18 cellular contexts compared by ENCODE assay signal in genomic region chr7:52119537-52119936, GRCh38.
A peak's percentile ranks its signal among the peaks of the same experiment; 100 is the strongest.
DNase-seq lines count a peak whose midpoint lies in the region; ATAC-seq, FAIRE-seq and TF ChIP-seq lines count a peak whose summit lies in the region.
"Had no signal": no experiment of that assay in that cellular context is flagged by ENCODE, and none has a peak within 500 bp of the region (broad histone marks: within the 10 kb centered on the region; RNA-seq: fewer than 3 reads in every experiment).

No MANE protein-coding gene starts in this region.

- H3K18ac ChIP-seq in mesendoderm (ENCODE audit: low read length): peak overlapping the region; percentile 55

- no peak overlapping the region for H3K9ac ChIP-seq in NT2/D1 (ENCODE audit: insufficient read length, low read depth)
- H3K9ac ChIP-seq in endothelial cell of umbilical vein (replicated peaks; ENCODE audit: extremely low read depth, insufficient read depth, low read length): no peak overlapping the region
- H3K9ac ChIP-seq in mesendoderm (ENCODE audit: low read length): no peak overlapping the region

- no peaks in the 10 kb centered on the region for H3K79me1 ChIP-seq in mesendoderm (ENCODE audit: low read length)

- dilution Hi-C loops in endothelial cell of umbilical vein (cut with MboI; ENCODE audit: extremely low pct_ligation_motif_present, low sequenced_read_pairs): no loop called here

- H2BK120ac ChIP-seq in mesendoderm (ENCODE audit: low read depth, low read length): no peak overlapping the region

- no peak overlapping the region for H2AK5ac ChIP-seq in mesendoderm (ENCODE audit: low read length)

- no peak overlapping the region for H4K5ac ChIP-seq in mesendoderm (ENCODE audit: low read length)

- no CpG with 5 or more reads among the region's 2 CpGs for WGBS in mesendoderm (ENCODE audit: extremely low coverage, insufficient coverage, low lambda C conversion rate)
- WGBS in upper lobe of left lung, 2 donors: 26 to 38% methylated on average over 2 of the region's 2 CpGs

- H3K27me3 ChIP-seq in NT2/D1 (ENCODE audit: insufficient read depth, insufficient read length) (no peaks in the 10 kb centered on the region), endothelial cell of umbilical vein (ENCODE audit: control insufficient read depth in 2 of 2, insufficient read depth in 2 of 2, low read length in 2 of 2) (no peaks in the 10 kb centered on the region), mesendoderm (ENCODE audit: insufficient read depth, low read length, poor library complexity) (no peaks in the 10 kb centered on the region), upper lobe of left lung (no peaks in the 10 kb centered on the region)
- H3K27me3 ChIP-seq: BE2C had no signal

- peak; percentile 43 for FAIRE-seq in endothelial cell of umbilical vein (lab: Jason Lieb, UNC)

- DNase-seq in ELF-1 (ENCODE audit: low read depth, low spot score) (peak; percentile 48), NT2/D1 (ENCODE audit: low read depth, low spot score) (peak; percentile 74), endothelial cell of umbilical vein (ENCODE audit: low read depth, low spot score) (peak; percentile 12), mesendoderm (peak; percentile 81), NCI-H2081 treated with DMSO at 0.1 percent for 48 hours (lab: John Stamatoyannopoulos, UW) (no peak), upper lobe of left lung (no peak)
- DNase-seq: 8988T; BE2C; Calu3; CD4-positive, alpha-beta T cell; IMR-90; NCI-H1417 treated with DMSO at 0.1 percent for 48 hours; NCI-H187 treated with DMSO at 0.1 percent for 48 hours; NCI-H226; NCI-H524 had no signal

- no peak overlapping the region for H2BK15ac ChIP-seq in mesendoderm (replicated peaks; ENCODE audit: low read depth)

- no peak overlapping the region for H2AFZ ChIP-seq in endothelial cell of umbilical vein (ENCODE audit: low read depth, low read length)

- H4K20me1 ChIP-seq in endothelial cell of umbilical vein (replicated peaks; ENCODE audit: control insufficient read depth, extremely low read depth, insufficient read depth, low read length): no peaks in the 10 kb centered on the region

- no peak overlapping the region for H4K8ac ChIP-seq in mesendoderm (ENCODE audit: low read depth, low read length)

- ATAC-seq in upper lobe of left lung (ENCODE audit: low FRiP score in 2 of 2) (no peak), HG02885 (IDR thresholded peaks at IDR 0.05; ENCODE audit: poor library complexity, unreplicated experiment) (no peak)
- no peak for ATAC-seq in activated CD4-positive, CD25-positive, alpha-beta regulatory T cell treated with anti-CD3 and anti-CD28 coated beads, Interleukin-2, amount 50 U/mL, for 24 hours
- ATAC-seq: HCT116 had no signal

- H3K36me3 ChIP-seq in NT2/D1 (ENCODE audit: insufficient read depth, insufficient read length, low read length) (no peaks in the 10 kb centered on the region), endothelial cell of umbilical vein (ENCODE audit: control insufficient read depth in 2 of 2, extremely low read depth in 1 of 2, insufficient read depth in 2 of 2, low read length in 2 of 2) (no peaks in the 10 kb centered on the region), mesendoderm (ENCODE audit: control insufficient read depth, insufficient read depth, low read length) (no peaks in the 10 kb centered on the region), upper lobe of left lung (no peaks in the 10 kb centered on the region)
- H3K36me3 ChIP-seq: BE2C had no signal

- no peaks in the 10 kb centered on the region for H3K9me1 ChIP-seq in endothelial cell of umbilical vein (replicated peaks; ENCODE audit: control insufficient read depth, extremely low read depth, insufficient read depth, low read length)

- H3K27ac ChIP-seq in endothelial cell of umbilical vein (ENCODE audit: insufficient read depth, low read depth, low read length) (no peak overlapping the region), mesendoderm (ENCODE audit: low read depth, low read length) (peak overlapping the region; percentile 70), upper lobe of left lung (no peak overlapping the region)

- CTCF ChIA-PET in endothelial cell of umbilical vein (lab: Charles Lee): no interaction called here

- H2BK5ac ChIP-seq in mesendoderm (ENCODE audit: low read length): no peak overlapping the region

- no peaks in the 10 kb centered on the region for H3K9me3 ChIP-seq in NT2/D1 (ENCODE audit: insufficient read depth, low read length)
- no peaks in the 10 kb centered on the region for H3K9me3 ChIP-seq in endothelial cell of umbilical vein (replicated peaks; ENCODE audit: control insufficient read depth, insufficient read depth, low read length)
- H3K9me3 ChIP-seq in upper lobe of left lung: no peaks in the 10 kb centered on the region
- H3K9me3 ChIP-seq: BE2C had no signal

- TF ChIP-seq EP300 in upper lobe of left lung (IDR thresholded peaks at IDR 0.05): no peak

- no peak overlapping the region for H3K4ac ChIP-seq in mesendoderm (ENCODE audit: low read depth, low read length)

- POLR2A ChIA-PET in endothelial cell of umbilical vein (lab: Charles Lee): no interaction called here

- H3K4me1 ChIP-seq in NT2/D1 (ENCODE audit: insufficient read depth, insufficient read length): no peaks in the 10 kb centered on the region
- H3K4me1 ChIP-seq in endothelial cell of umbilical vein (ENCODE audit: control insufficient read depth, extremely low read depth, insufficient read depth, low read length): peaks cover 3% of the 10 kb centered on the region
- H3K4me1 ChIP-seq in mesendoderm (ENCODE audit: control insufficient read depth, low read depth, low read length): peaks cover 4% of the 10 kb centered on the region
- no peaks in the 10 kb centered on the region for H3K4me1 ChIP-seq in upper lobe of left lung

- intact Hi-C loops in endothelial cell of umbilical vein (cut with micrococcal nuclease): no loop called here

- no TSS peak for BruUV-seq in endothelial cell of umbilical vein (replicated peaks; lab: Mats Ljungman, UMichigan)

- H3K4me2 ChIP-seq in endothelial cell of umbilical vein (ENCODE audit: insufficient read depth, low read length) (no peak overlapping the region), mesendoderm (ENCODE audit: low read length) (no peak overlapping the region)

- no peak overlapping the region for H3K4me3 ChIP-seq in NT2/D1 (ENCODE audit: insufficient read length, low read depth)
- H3K4me3 ChIP-seq in endothelial cell of umbilical vein (replicated peaks in 1 of 3; ENCODE audit: insufficient read depth in 1 of 3, low read depth in 1 of 3, low read length in 3 of 3): no peak overlapping the region
- no peak overlapping the region for H3K4me3 ChIP-seq in mesendoderm (ENCODE audit: low read length)
- H3K4me3 ChIP-seq in upper lobe of left lung: no peak overlapping the region

- H3K23ac ChIP-seq in mesendoderm (ENCODE audit: low read length): no peak overlapping the region

- H3K79me2 ChIP-seq in endothelial cell of umbilical vein (ENCODE audit: control insufficient read depth, insufficient read depth, low read length) (no peaks in the 10 kb centered on the region), mesendoderm (ENCODE audit: control insufficient read depth, insufficient read depth, low read length) (no peaks in the 10 kb centered on the region)

- TF ChIP-seq CTCF in endothelial cell of umbilical vein (IDR thresholded peaks at IDR 0.05; ENCODE audit: extremely low read depth in 1 of 2, insufficient read depth in 1 of 2, low read depth in 1 of 2, low read length in 2 of 2): no peak
- TF ChIP-seq CTCF in upper lobe of left lung (IDR thresholded peaks at IDR 0.05): no peak

- TF ChIP-seq POLR2A in endothelial cell of umbilical vein (IDR thresholded peaks at IDR 0.05; ENCODE audit: low read depth, low read length) (no peak), upper lobe of left lung (IDR thresholded peaks at IDR 0.05) (no peak)

- peak overlapping the region; percentile 56 for H3K56ac ChIP-seq in mesendoderm (ENCODE audit: low read length)

TF ChIP-seq in endothelial cell of umbilical vein, 7 proteins besides CTCF, POLR2A, EP300 and RAD21:
- TF ChIP-seq EZH2 (IDR thresholded peaks at IDR 0.05; ENCODE audit: borderline replicate concordance, low read depth, low read length, severe bottlenecking): no peak
- no peak for TF ChIP-seq FOS (IDR thresholded peaks at IDR 0.05; ENCODE audit: borderline replicate concordance, insufficient read depth, low read length)
- no peak for TF ChIP-seq POLR2AphosphoS5 (IDR thresholded peaks at IDR 0.05; ENCODE audit: insufficient read depth, low read depth, low read length)
- TF ChIP-seq MYC (IDR thresholded peaks at IDR 0.05; ENCODE audit: low read depth, low read length): no peak
- TF ChIP-seq GATA2 (IDR thresholded peaks at IDR 0.05; ENCODE audit: insufficient read depth, insufficient read length, low read depth, low read length): no peak
- no peak for TF ChIP-seq MAX (IDR thresholded peaks at IDR 0.05; ENCODE audit: insufficient read depth, insufficient read length)
- TF ChIP-seq JUN (IDR thresholded peaks at IDR 0.05; ENCODE audit: borderline replicate concordance, insufficient read depth, insufficient read length, low read depth): no peak

Comparison
In these comparisons a context has a peak if more than half of its experiments do, and no peak if none do; other contexts are left out.
1. DNase-seq: peak in ELF-1 (single experiment), NT2/D1 (single experiment), endothelial cell of umbilical vein (single experiment) and mesendoderm (single experiment); none in NCI-H2081 treated with DMSO at 0.1 percent for 48 hours (single experiment) and upper lobe of left lung (0 of 2).